In genomic region chr16:728131-728889, GRCh38 we compare ENCODE assay signal across 8 cellular contexts. TPM values are rescaled to one million over a fixed set of nuclear protein-coding genes. Genes with fewer than 3 reads are reported as not detected.
DNase-seq lines count a peak whose midpoint lies in the region; ATAC-seq and TF ChIP-seq lines count a peak whose summit lies in the region.

No MANE protein-coding gene starts in this region.

- BruUV-seq in Panc1 (replicated peaks; lab: Mats Ljungman, UMichigan), result no TSS peak

- no peaks in the 10 kb centered on the region for H3K9me3 Mint-ChIP-seq in activated naive CD4-positive, alpha-beta T cell treated with anti-CD3 and anti-CD28 coated beads for 36 hours
- no peaks in the 10 kb centered on the region for H3K9me3 Mint-ChIP-seq in osteocyte (ENCODE audit: unreplicated experiment)

- peak overlapping the region; percentile 42 for H3K4me3 Mint-ChIP-seq in activated naive CD4-positive, alpha-beta T cell treated with anti-CD3 and anti-CD28 coated beads for 36 hours
- H3K4me3 Mint-ChIP-seq in osteocyte (ENCODE audit: unreplicated experiment), result peak overlapping the region; percentile 47

- no peaks in the 10 kb centered on the region for H3K27me3 ChIP-seq in Panc1 (ENCODE audit: control insufficient read depth, insufficient read depth, low read length)
- peaks cover 55% of the 10 kb centered on the region for H3K27me3 ChIP-seq in gastroesophageal sphincter

- no peak overlapping the region for H3K27ac Mint-ChIP-seq in activated naive CD4-positive, alpha-beta T cell treated with anti-CD3 and anti-CD28 coated beads for 36 hours
- no peak overlapping the region for H3K27ac Mint-ChIP-seq in osteocyte (ENCODE audit: unreplicated experiment)

- no peak for DNase-seq in Panc1 (ENCODE audit: low read depth, low spot score)
- peak; percentile 48 for DNase-seq in activated naive CD4-positive, alpha-beta T cell treated with anti-CD3 and anti-CD28 coated beads for 36 hours
- peak; percentile 84 for DNase-seq in osteocyte (ENCODE audit: extremely low spot score, unreplicated experiment)
- no peak for DNase-seq in Kasumi-1 (lab: John Stamatoyannopoulos, UW)

- H3K4me1 ChIP-seq in Panc1 (ENCODE audit: control insufficient read depth, insufficient read depth, low read length) (peaks cover 13% of the 10 kb centered on the region), gastroesophageal sphincter (peaks cover 0 to 35% (median 18%) of the 10 kb centered on the region in 3 donors)

- intact Hi-C loops in Panc1 (cut with micrococcal nuclease; ENCODE audit: unreplicated experiment), result no loop called here
- intact Hi-C loops in activated naive CD4-positive, alpha-beta T cell treated with anti-CD3 and anti-CD28 coated beads for 36 hours (cut with micrococcal nuclease), result no loop called here

- WGBS in gastroesophageal sphincter (ENCODE audit: low coverage in 1 of 2), 2 donors, result no CpG with 5 or more reads among the region's 80 CpGs

- TF ChIP-seq EP300 in gastroesophageal sphincter (IDR thresholded peaks at IDR 0.05), result no peak

- H3K27ac ChIP-seq in Panc1 (ENCODE audit: low read length), result peak overlapping the region; percentile 79
- H3K27ac ChIP-seq in gastroesophageal sphincter, result peak overlapping the region in 2 of 4 donors; percentile 3 to 51

- peak overlapping the region; percentile 36; the same call in 1 of the 2 replicates for H3K4me3 ChIP-seq in GM08714 (ENCODE audit: low read length)
- peak overlapping the region; percentile 64 to 74 for H3K4me3 ChIP-seq in Panc1 (ENCODE audit: low read depth in 2 of 2, low read length in 2 of 2)
- H3K4me3 ChIP-seq in gastroesophageal sphincter, result peak overlapping the region; percentile 6 to 56

- TF ChIP-seq CTCF in Panc1 (IDR thresholded peaks at IDR 0.05), result no peak
- no peak for TF ChIP-seq CTCF in gastroesophageal sphincter (IDR thresholded peaks at IDR 0.05)
- no peak for TF ChIP-seq CTCF in osteocyte (IDR thresholded peaks at IDR 0.05)

- peaks cover 4% of the 10 kb centered on the region for H3K4me1 Mint-ChIP-seq in activated naive CD4-positive, alpha-beta T cell treated with anti-CD3 and anti-CD28 coated beads for 36 hours (ENCODE audit: low read depth)
- H3K4me1 Mint-ChIP-seq in osteocyte (ENCODE audit: unreplicated experiment), result no peaks in the 10 kb centered on the region

- H3K27me3 Mint-ChIP-seq in activated naive CD4-positive, alpha-beta T cell treated with anti-CD3 and anti-CD28 coated beads for 36 hours (ENCODE audit: low read depth), result no peaks in the 10 kb centered on the region
- H3K27me3 Mint-ChIP-seq in osteocyte (ENCODE audit: unreplicated experiment), result no peaks in the 10 kb centered on the region

- H3K9me3 ChIP-seq in Panc1 (ENCODE audit: control insufficient read depth, insufficient read depth, low read depth, low read length) (no peaks in the 10 kb centered on the region), gastroesophageal sphincter (no peaks in the 10 kb centered on the region)

- in situ Hi-C loops in Panc1 (cut with HindIII; ENCODE audit: low pct_unique_long_range_greater_than_20kb, low sequenced_read_pairs), result no loop called here

- H3K36me3 Mint-ChIP-seq in activated naive CD4-positive, alpha-beta T cell treated with anti-CD3 and anti-CD28 coated beads for 36 hours (ENCODE audit: low read depth), result peaks cover 2% of the 10 kb centered on the region
- H3K36me3 Mint-ChIP-seq in osteocyte (ENCODE audit: unreplicated experiment), result peaks cover 2% of the 10 kb centered on the region

- peak; percentile 41 for ATAC-seq in HG03066 (IDR thresholded peaks at IDR 0.05; ENCODE audit: low read depth, unreplicated experiment)
- peak; percentile 60 for ATAC-seq in Panc1
- ATAC-seq in gastroesophageal sphincter, result peak; percentile 60
- ATAC-seq in GM18858 (IDR thresholded peaks at IDR 0.05; ENCODE audit: unreplicated experiment), result no peak

- TF ChIP-seq POLR2A in gastroesophageal sphincter (IDR thresholded peaks at IDR 0.05), result peak in 1 of 2 donors; percentile 5

- CTCF ChIA-PET in Panc1 (lab: Charles Lee), result interaction anchor here (0.8 kb wide), 1 partner anchor 329 kb away, joined by 3 read pairs; no protein-coding TSS in a partner anchor
- CTCF ChIA-PET in activated naive CD4-positive, alpha-beta T cell treated with anti-CD3 and anti-CD28 coated beads for 36 hours (lab: Charles Lee), result no interaction called here

- H3K36me3 ChIP-seq in Panc1 (ENCODE audit: control insufficient read depth, insufficient read depth, low read length) (no peaks in the 10 kb centered on the region), gastroesophageal sphincter (peaks cover 0 to 40% of the 10 kb centered on the region in 2 donors)

- POLR2A ChIA-PET in Panc1 (lab: Charles Lee), result interaction anchor here (0.7 kb wide), 1 partner anchor 56 kb away, joined by 10 read pairs; no protein-coding TSS in a partner anchor

RNA-seq across cellular contexts. Expression of gene HAGHL, which starts 1.4 kb away (rescaled TPM):
- total RNA-seq in Panc1 (2021; ENCODE audit: unreplicated experiment), result 41.1 TPM
- polyA plus RNA-seq in Panc1 (2012; ENCODE audit: insufficient read length), result 107 TPM
- total RNA-seq in activated naive CD4-positive, alpha-beta T cell treated with anti-CD3 and anti-CD28 coated beads for 36 hours, result 1 to 10 TPM; 6.5 to 7.7 TPM
- total RNA-seq in gastroesophageal sphincter, result 1 to 10 TPM; 1.1 to 4.8 (median 2.8) TPM
- total RNA-seq in osteocyte, result 11.3 and 17.3 TPM in 2 replicates

RNA-seq across cellular contexts. Expression of gene CCDC78, which starts 2.1 kb away (rescaled TPM):
- total RNA-seq in Panc1 (2021; ENCODE audit: unreplicated experiment) (18.2 TPM), gastroesophageal sphincter (under 1 TPM in 1 of 4 donors, not detected in 3; 0.13 TPM), osteocyte (2.6 and 3.1 TPM in 2 replicates)
- 23.6 TPM for polyA plus RNA-seq in Panc1 (2012; ENCODE audit: insufficient read length)
- total RNA-seq in activated naive CD4-positive, alpha-beta T cell treated with anti-CD3 and anti-CD28 coated beads for 36 hours, result 1 to 10 TPM; 1.2 to 1.3 TPM

RNA-seq across cellular contexts. Expression of gene ANTKMT, which starts 7.4 kb away (rescaled TPM):
- total RNA-seq in Panc1 (2021; ENCODE audit: unreplicated experiment) (93.6 TPM), gastroesophageal sphincter (10 to 100 TPM; 23.5 to 46.2 (median 31.0) TPM), osteocyte (41.5 and 41.7 TPM in 2 replicates)
- polyA plus RNA-seq in Panc1 (2012; ENCODE audit: insufficient read length), result 75.7 TPM
- total RNA-seq in activated naive CD4-positive, alpha-beta T cell treated with anti-CD3 and anti-CD28 coated beads for 36 hours, result 10 to 100 TPM; 21.5 to 24.3 TPM

RNA-seq across cellular contexts. Expression of gene CIAO3, which starts 12.5 kb away (rescaled TPM):
- total RNA-seq in Panc1 (2021; ENCODE audit: unreplicated experiment) (34.0 TPM), gastroesophageal sphincter (10 to 100 TPM; 18.5 to 46.7 (median 25.6) TPM), osteocyte (31.4 and 31.5 TPM in 2 replicates)
- polyA plus RNA-seq in Panc1 (2012; ENCODE audit: insufficient read length), result 34.4 TPM
- 10 to 100 TPM; 32.7 to 34.3 TPM for total RNA-seq in activated naive CD4-positive, alpha-beta T cell treated with anti-CD3 and anti-CD28 coated beads for 36 hours

RNA-seq across cellular contexts. Expression of gene METRN, which starts 13.4 kb away (rescaled TPM):
- total RNA-seq in Panc1 (2021; ENCODE audit: unreplicated experiment) (407 TPM), gastroesophageal sphincter (10 to 100 TPM; 22.6 to 77.7 (median 63.8) TPM), osteocyte (48.2 and 49.7 TPM in 2 replicates)
- 561 TPM for polyA plus RNA-seq in Panc1 (2012; ENCODE audit: insufficient read length)
- 10 to 100 TPM in 1 of 2 experiments, 1 to 10 TPM in 1; 8.2 to 11.0 TPM for total RNA-seq in activated naive CD4-positive, alpha-beta T cell treated with anti-CD3 and anti-CD28 coated beads for 36 hours

Comparison
In these comparisons a context has a peak if more than half of its experiments do, and no peak if none do; other contexts are left out.
1. DNase-seq: peak in activated naive CD4-positive, alpha-beta T cell treated with anti-CD3 and anti-CD28 coated beads for 36 hours (single experiment) and osteocyte (single experiment); none in Panc1 (single experiment) and Kasumi-1 (0 of 2).
2. Peak in every context shown above with its lines, with median percentiles within 50 percentile points of each other: H3K4me3 ChIP-seq.